Comparison of ENCODE assay signal across 18 cellular contexts in genomic region chr5:64163746-64164145, GRCh38.
"Had no signal": no experiment of that assay in that cellular context is flagged by ENCODE, and none has a peak within 500 bp of the region (broad histone marks: within the 10 kb centered on the region; RNA-seq: fewer than 3 reads in every experiment).

No MANE protein-coding gene starts in this region.

- H3K4me1 ChIP-seq: prostate gland had no signal

- H3K27ac ChIP-seq: foreskin keratinocyte, left lung, pancreas, suprapubic skin, transverse colon had no signal

- DNase-seq: effector memory CD8-positive, alpha-beta T cell; foreskin keratinocyte; heart left ventricle; hypothalamus; left lung; lower lobe of right lung; mesenchymal stem cell; naive B cell; occipital lobe; pancreas; right lobe of liver; stimulated activated CD4-positive, alpha-beta T cell treated with anti-CD3 and anti-CD28 coated beads, Interleukin-4, amount 100 ng/mL, for 1 hour; stimulated activated CD8-positive, alpha-beta memory T cell treated with anti-CD3 and anti-CD28 coated beads, Interleukin-4, amount 100 ng/mL, for 48 hours; stimulated activated naive CD8-positive, alpha-beta T cell treated with anti-CD3 and anti-CD28 coated beads, Interleukin-15, Interleukin-2, amounts not matched to agents 100 U/mL and 50 U/mL, for 24 hours; transverse colon had no signal

- H3K4me3 ChIP-seq: left lung, lower lobe of right lung, pancreas, prostate gland, right lobe of liver, suprapubic skin, transverse colon had no signal

- H3K9me3 ChIP-seq: heart left ventricle, left lung, lower lobe of right lung, pancreas, prostate gland, right lobe of liver, suprapubic skin, transverse colon had no signal

- ATAC-seq: effector memory CD8-positive, alpha-beta T cell; foreskin keratinocyte; heart left ventricle; left lung; lower lobe of right lung; pancreas; stimulated activated effector memory CD8-positive, alpha-beta T cell treated with anti-CD3 and anti-CD28 coated beads, Interleukin-12 subunit alpha, Interleukin-12 subunit beta, amount 100 ng/mL, for 72 hours; stimulated activated naive CD8-positive, alpha-beta T cell treated with anti-CD3 and anti-CD28 coated beads, Interleukin-15, Interleukin-2, amounts not matched to agents 100 U/mL and 50 U/mL, for 24 hours had no signal

- H3K27me3 ChIP-seq: foreskin keratinocyte, pancreas, right lobe of liver, suprapubic skin had no signal

- H3K36me3 ChIP-seq: heart left ventricle, left lung, lower lobe of right lung, pancreas, prostate gland, right lobe of liver, suprapubic skin, transverse colon had no signal
